ENCODE assay signal across 12 cellular contexts in genomic region chr10:30997536-30998252, GRCh38. TPM values are rescaled to one million over a fixed set of nuclear protein-coding genes. Genes with fewer than 3 reads are reported as not detected.
A peak's percentile ranks its signal among the peaks of the same experiment; 100 is the strongest.
DNase-seq lines count a peak whose midpoint lies in the region; ATAC-seq, FAIRE-seq and TF ChIP-seq lines count a peak whose summit lies in the region.
"Had no signal": no experiment of that assay in that cellular context is flagged by ENCODE, and none has a peak within 500 bp of the region (broad histone marks: within the 10 kb centered on the region; RNA-seq: fewer than 3 reads in every experiment).

No MANE protein-coding gene starts in this region.

- no peak overlapping the region for H2AFZ ChIP-seq in GM12878 (ENCODE audit: control insufficient read depth, low read depth, low read length)

- H4K20me1 ChIP-seq in GM12878 (ENCODE audit: control insufficient read depth, insufficient read depth) = no peaks in the 10 kb centered on the region

- peaks cover 5% of the 10 kb centered on the region for H3K9me3 ChIP-seq in GM12878 (replicated peaks; ENCODE audit: control insufficient read depth, insufficient read depth, low read length)
- H3K9me3 ChIP-seq in MG63 = peaks cover 27% of the 10 kb centered on the region

- WGBS in GM12878 (ENCODE audit: insufficient coverage, insufficient replicate concordance, low lambda C conversion rate, missing lambda C conversion rate) = 72% methylated on average over 3 of the region's 3 CpGs

- H3K27me3 Mint-ChIP-seq in activated T-cell treated with anti-CD3 and anti-CD28 coated beads, Interleukin-2, amount 50 U/mL, for 72 hours (ENCODE audit: low read depth) = no peaks in the 10 kb centered on the region
- no peaks in the 10 kb centered on the region for H3K27me3 Mint-ChIP-seq in stimulated activated naive CD8-positive, alpha-beta T cell treated with anti-CD3 and anti-CD28 coated beads, Interleukin-15, amount 100 ng/mL, for 72 hours

- H3K4me3 Mint-ChIP-seq in activated T-cell treated with anti-CD3 and anti-CD28 coated beads, Interleukin-2, amount 50 U/mL, for 72 hours = peak overlapping the region; percentile 47 to 76
- peak overlapping the region; percentile 49 to 57 for H3K4me3 Mint-ChIP-seq in stimulated activated naive CD8-positive, alpha-beta T cell treated with anti-CD3 and anti-CD28 coated beads, Interleukin-15, amount 100 ng/mL, for 72 hours

- H3K36me3 ChIP-seq in GM12878 (ENCODE audit: control insufficient read depth in 2 of 2, insufficient read depth in 2 of 2, low read length in 1 of 2) (peaks cover 0 to 4% of the 10 kb centered on the region in 2 experiments; a peak in 1 of 4 replicates), MG63 (peaks cover 9% of the 10 kb centered on the region)

- intact Hi-C loops in GM12878 (cut with micrococcal nuclease; ENCODE audit: unreplicated experiment) = no loop called here

- H3K27ac ChIP-seq in GM12878 (ENCODE audit: control insufficient read depth, insufficient read depth) = no peak overlapping the region

- peaks cover 28% of the 10 kb centered on the region for H3K4me1 Mint-ChIP-seq in activated T-cell treated with anti-CD3 and anti-CD28 coated beads, Interleukin-2, amount 50 U/mL, for 72 hours (ENCODE audit: low read depth)
- peaks cover 40% of the 10 kb centered on the region for H3K4me1 Mint-ChIP-seq in stimulated activated naive CD8-positive, alpha-beta T cell treated with anti-CD3 and anti-CD28 coated beads, Interleukin-15, amount 100 ng/mL, for 72 hours

- in situ Hi-C loops in GM12878 (cut with MboI) = no loop called here

- no TSS peak for BruUV-seq in GM12878 (replicated peaks; lab: Mats Ljungman, UMichigan)

- no peak for TF ChIP-seq EP300 in GM12878 (IDR thresholded peaks at IDR 0.05; ENCODE audit: borderline replicate concordance in 1 of 2, control insufficient read depth in 1 of 2, low read depth in 2 of 2, low read length in 2 of 2)

- no peaks in the 10 kb centered on the region for H3K27me3 ChIP-seq in GM12878 (replicated peaks in 1 of 2; ENCODE audit: control insufficient read depth in 2 of 2, insufficient read depth in 2 of 2, low read length in 1 of 2)
- no peaks in the 10 kb centered on the region for H3K27me3 ChIP-seq in MG63

- peaks cover 2 to 5% of the 10 kb centered on the region in 2 donors for H3K9me3 Mint-ChIP-seq in activated T-cell treated with anti-CD3 and anti-CD28 coated beads, Interleukin-2, amount 50 U/mL, for 72 hours
- peaks cover 5 to 37% of the 10 kb centered on the region in 2 donors for H3K9me3 Mint-ChIP-seq in stimulated activated naive CD8-positive, alpha-beta T cell treated with anti-CD3 and anti-CD28 coated beads, Interleukin-15, amount 100 ng/mL, for 72 hours

- no peak for DNase-seq in activated T-cell treated with anti-CD3 and anti-CD28 coated beads, Interleukin-2, amount 50 U/mL, for 72 hours
- DNase-seq in activated T-cell treated with anti-CD3 and anti-CD28 coated beads, Interleukin-2, amount 50 U/mL, for 48 hours = no peak
- DNase-seq in NOMO-1 treated with dmso at 0.1 percent for 144 hours (lab: John Stamatoyannopoulos, UW; ENCODE audit: unreplicated experiment) (peak; percentile 30), GM12878 (ENCODE audit: low read depth, low spot score) (no peak), NCI-H748 (lab: John Stamatoyannopoulos, UW; ENCODE audit: unreplicated experiment) (no peak), MG63 (no peak), NCI-H2227 treated with DMSO at 0.1 percent for 48 hours (lab: John Stamatoyannopoulos, UW) (no peak)
- no peak for DNase-seq in stimulated activated naive CD8-positive, alpha-beta T cell treated with anti-CD3 and anti-CD28 coated beads, Interleukin-15, amount 100 ng/mL, for 72 hours
- DNase-seq: cortex of kidney, DMS 273 treated with DMSO at 0.1 percent for 48 hours, mammary epithelial cell, NCI-H226 had no signal

- H3K27ac Mint-ChIP-seq in activated T-cell treated with anti-CD3 and anti-CD28 coated beads, Interleukin-2, amount 50 U/mL, for 72 hours = peak overlapping the region; percentile 74
- peak overlapping the region in 1 of 2 donors; percentile 32 for H3K27ac Mint-ChIP-seq in stimulated activated naive CD8-positive, alpha-beta T cell treated with anti-CD3 and anti-CD28 coated beads, Interleukin-15, amount 100 ng/mL, for 72 hours

- SMC1A ChIA-PET in GM12878 (lab: Charles Lee; ENCODE audit: uncharacterized antibody, unreplicated experiment) = interaction anchor here (0.5 to 1.4 kb wide), 5 partner anchors 12 to 1307 kb away, joined by 3 to 4 read pairs (median 3); no protein-coding TSS in a partner anchor

- TF ChIP-seq RAD21 in GM12878 (IDR thresholded peaks at IDR 0.05; ENCODE audit: insufficient read depth, low read depth, low read length) = no peak

- H3K9ac ChIP-seq in GM12878 (ENCODE audit: control insufficient read depth, insufficient read depth, low read length) = no peak overlapping the region

- no peak for FAIRE-seq in GM12878 (lab: Jason Lieb, UNC)

- H3K36me3 Mint-ChIP-seq in activated T-cell treated with anti-CD3 and anti-CD28 coated beads, Interleukin-2, amount 50 U/mL, for 72 hours (ENCODE audit: insufficient read depth in 2 of 2) = peaks cover 7 to 8% of the 10 kb centered on the region in 2 donors

- H3K79me2 ChIP-seq in GM12878 (ENCODE audit: control insufficient read depth, insufficient read depth, low read length) = no peaks in the 10 kb centered on the region

- H3K4me3 ChIP-seq in GM12878 (no peak overlapping the region), MG63 (no peak overlapping the region)

- H3K4me2 ChIP-seq in GM12878 (ENCODE audit: control insufficient read depth, insufficient read depth) = no peak overlapping the region

- peaks cover 4% of the 10 kb centered on the region; the same call in 1 of the 2 replicates for H3K4me1 ChIP-seq in GM12878 (ENCODE audit: control insufficient read depth, insufficient read depth, low read length)

- CTCF ChIA-PET in GM12878 (lab: Yijun Ruan, JAX) = interaction anchor here (0.9 to 1.6 kb wide), 3 partner anchors 9 to 12 kb away, joined by 3 to 6 read pairs (median 3); no protein-coding TSS in a partner anchor

- RAD21 ChIA-PET in GM12878 (lab: Charles Lee; ENCODE audit: unreplicated experiment) = interaction anchor here (1.4 to 2.3 kb wide), 3 partner anchors 11 to 108 kb away, joined by 4 to 11 read pairs (median 5); partner anchors contain the start of gene ZNF438

- no peak for TF ChIP-seq CTCF in GM12878 (IDR thresholded peaks at IDR 0.05 in 2 of 3, conservative IDR thresholded peaks at IDR 0.05 in 1 of 3; ENCODE audit: control insufficient read depth in 2 of 3, extremely low read depth in 1 of 3, insufficient read depth in 1 of 3, low read depth in 3 of 3, low read length in 3 of 3)

- no peak for TF ChIP-seq POLR2A in GM12878 (IDR thresholded peaks at IDR 0.05; ENCODE audit: low read depth, low read length)

- POLR2A ChIA-PET in GM12878 (lab: Charles Lee) = interaction anchor here (0.5 to 2.2 kb wide), 4 partner anchors 9 to 1438 kb away, joined by 3 to 5 read pairs (median 4); no protein-coding TSS in a partner anchor

- ATAC-seq in activated T-cell treated with anti-CD3 and anti-CD28 coated beads, Interleukin-2, amount 50 U/mL, for 72 hours (replicated peaks in 1 of 2) = peak in 1 of 2 donors; percentile 22
- peak; percentile 23 for ATAC-seq in GM12878
- no peak for ATAC-seq in stimulated activated naive CD8-positive, alpha-beta T cell treated with anti-CD3 and anti-CD28 coated beads, Interleukin-15, amount 100 ng/mL, for 72 hours

TF ChIP-seq in GM12878, 131 proteins besides CTCF, POLR2A, EP300 and RAD21:
- no peak for TF ChIP-seq ATF3 (IDR thresholded peaks at IDR 0.05; ENCODE audit: borderline replicate concordance, extremely low read depth, low read depth, low read length)
- TF ChIP-seq YY1 (IDR thresholded peaks at IDR 0.05; ENCODE audit: low read depth, low read length) = 0 out of 2 replicates have a peak, but pooled peaks have one; percentile 19
- TF ChIP-seq HCFC1 (IDR thresholded peaks at IDR 0.05; ENCODE audit: low read length) = no peak

RNA-seq across cellular contexts. Expression of gene ZNF438, which starts 34.0 kb away (rescaled TPM):
- 1 to 10 TPM; 5.2 to 5.4 TPM for total RNA-seq in activated T-cell treated with anti-CD3 and anti-CD28 coated beads, Interleukin-2, amount 50 U/mL, for 72 hours
- total RNA-seq in GM12878 (2013; cell fraction: nucleolus; rRNA removed) = 11.2 and 11.7 TPM in 2 replicates
- total RNA-seq in GM12878 (2014; rRNA removed) (1.5 and 1.6 TPM in 2 replicates), GM12878 (2014; rRNA removed; fragmentation: Illumina TruSeq; extraction: Trizol) (2.3 and 2.4 TPM in 2 replicates), GM12878 (2021) (1.2 and 1.8 TPM in 2 replicates)
- polyA plus RNA-seq in GM12878 (2011; ENCODE audit: low read depth) = 0.84 TPM
- polyA plus RNA-seq in GM12878 (2011; rRNA removed) (4.9 and 5.2 TPM in 2 replicates), GM12878 (2014; fragmentation: Illumina TruSeq; extraction: Trizol) (2.5 and 2.8 TPM in 2 replicates), GM12878 (2014; fragmentation: Nextera tagmentation; extraction: Ambion mirVana) (under 1 TPM; 0.93 to 0.99 TPM), GM12878 (2014; rRNA removed) (1.2 and 1.5 TPM in 2 replicates), GM12878 (2016; fragmentation: Nextera tagmentation; extraction: Ambion mirVana) (1 to 10 TPM; 2.4 TPM)
- 3.1 and 3.3 TPM in 2 replicates for polyA plus RNA-seq in GM12878 (2011; cell fraction: cytosol; rRNA removed)
- 5.5 and 8.3 TPM in 2 replicates for polyA plus RNA-seq in GM12878 (2011; cell fraction: nucleus; rRNA removed)
- 1.1 and 1.8 TPM in 2 replicates for polyA plus RNA-seq in GM12878 (2012)
- polyA minus RNA-seq in GM12878 (2011; rRNA and poly(A)+ RNA removed) = 7.8 and 9.3 TPM in 2 replicates
- polyA minus RNA-seq in GM12878 (2011; cell fraction: cytosol; rRNA and poly(A)+ RNA removed) = 1.7 and 2.7 TPM in 2 replicates
- 4.6 and 7.2 TPM in 2 replicates for polyA minus RNA-seq in GM12878 (2011; cell fraction: nucleus; rRNA and poly(A)+ RNA removed)
- 0.30 and 3.7 TPM in 2 replicates for total RNA-seq in MG63 (2014; rRNA removed; shearing (Covaris generic); ENCODE audit: low replicate concordance)
